In the genomic region with DNA sequence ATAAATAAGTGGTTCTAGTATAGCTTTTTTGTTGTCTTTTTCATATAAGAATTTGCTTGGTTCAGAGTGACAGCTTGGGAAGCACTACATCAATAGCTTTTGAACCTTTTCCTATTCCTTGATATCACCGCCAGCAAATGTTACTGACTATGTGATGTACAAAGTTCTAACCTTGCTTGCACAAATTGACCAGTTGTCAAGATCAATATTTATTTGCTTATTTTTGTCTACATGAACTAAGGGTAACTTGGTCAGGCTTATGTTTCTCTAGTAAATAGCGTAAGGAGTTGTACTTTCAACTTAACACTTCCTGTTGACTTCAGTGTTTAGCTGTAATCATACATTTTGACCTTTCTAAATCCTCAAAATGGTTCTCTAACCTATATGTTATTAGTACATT, we compare ENCODE assay signal across 16 cellular contexts.
DNase-seq lines count a peak whose midpoint lies in the region; ATAC-seq and TF ChIP-seq lines count a peak whose summit lies in the region.
"Had no signal": no experiment of that assay in that cellular context is flagged by ENCODE, and none has a peak within 500 bp of the region (broad histone marks: within the 10 kb centered on the region; RNA-seq: fewer than 3 reads in every experiment).

No MANE protein-coding gene starts in this region.

- no peaks in the 10 kb centered on the region for H3K9me3 Mint-ChIP-seq in activated naive CD4-positive, alpha-beta T cell treated with anti-CD3 and anti-CD28 coated beads for 36 hours
- peaks cover 2% of the 10 kb centered on the region for H3K9me3 Mint-ChIP-seq in glutamatergic neuron (ENCODE audit: unreplicated experiment)
- no peaks in the 10 kb centered on the region for H3K9me3 Mint-ChIP-seq in stimulated activated memory B cell treated with anti-CD40 and anti-IgM and Interleukin-4, amounts not matched to agents 10 μg/mL and 1 μg/mL and 100 μg/mL, for 72 hours

- H3K9ac ChIP-seq in OCI-LY1 (ENCODE audit: low read length): no peak overlapping the region

- no peak for ATAC-seq in stimulated activated memory B cell treated with anti-CD40 and anti-IgM and Interleukin-4, amounts not matched to agents 10 μg/mL and 1 μg/mL and 100 μg/mL, for 72 hours
- ATAC-seq in HG03196 (IDR thresholded peaks at IDR 0.05; ENCODE audit: unreplicated experiment): no peak
- no peak for ATAC-seq in HG03432 (IDR thresholded peaks at IDR 0.05; ENCODE audit: unreplicated experiment)
- ATAC-seq: K562, upper lobe of right lung had no signal

- peaks cover 2% of the 10 kb centered on the region for H3K36me3 Mint-ChIP-seq in activated naive CD4-positive, alpha-beta T cell treated with anti-CD3 and anti-CD28 coated beads for 36 hours (ENCODE audit: low read depth)
- H3K36me3 Mint-ChIP-seq in glutamatergic neuron (ENCODE audit: unreplicated experiment): no peaks in the 10 kb centered on the region
- peaks cover 5% of the 10 kb centered on the region for H3K36me3 Mint-ChIP-seq in stimulated activated memory B cell treated with anti-CD40 and anti-IgM and Interleukin-4, amounts not matched to agents 10 μg/mL and 1 μg/mL and 100 μg/mL, for 72 hours

- H3K4me1 ChIP-seq in OCI-LY1 (ENCODE audit: insufficient read depth, low read length, severe bottlenecking): peaks cover 60% of the 10 kb centered on the region

- no peaks in the 10 kb centered on the region for H3K9me2 ChIP-seq in OCI-LY1 (ENCODE audit: low read depth, low read length)

- peaks cover 56% of the 10 kb centered on the region for H3K4me1 Mint-ChIP-seq in activated naive CD4-positive, alpha-beta T cell treated with anti-CD3 and anti-CD28 coated beads for 36 hours (ENCODE audit: low read depth)
- peaks cover 54% of the 10 kb centered on the region for H3K4me1 Mint-ChIP-seq in glutamatergic neuron (ENCODE audit: low read depth, unreplicated experiment)
- H3K4me1 Mint-ChIP-seq in stimulated activated memory B cell treated with anti-CD40 and anti-IgM and Interleukin-4, amounts not matched to agents 10 μg/mL and 1 μg/mL and 100 μg/mL, for 72 hours: peaks cover 54% of the 10 kb centered on the region

- no peaks in the 10 kb centered on the region for H3F3A ChIP-seq in OCI-LY1 (ENCODE audit: insufficient read depth, low read length)

- peak overlapping the region; percentile 86 for H3K27ac ChIP-seq in OCI-LY1 (ENCODE audit: low read depth, low read length, poor library complexity, severe bottlenecking)
- H3K27ac ChIP-seq: ascending aorta had no signal

- H3K9me3 ChIP-seq in OCI-LY1 (ENCODE audit: low read length): no peaks in the 10 kb centered on the region
- H3K9me3 ChIP-seq: ascending aorta, upper lobe of right lung had no signal

- no peak for DNase-seq in activated naive CD4-positive, alpha-beta T cell treated with anti-CD3 and anti-CD28 coated beads for 36 hours
- DNase-seq in activated naive CD4-positive, alpha-beta T cell treated with Interleukin-2 at 50 U/mL for 16 hours: no peak
- DNase-seq in glutamatergic neuron: no peak
- no peak for DNase-seq in stimulated activated naive CD4-positive, alpha-beta T cell treated with Interleukin-2 at 50 U/mL for 16 hours (lab: John Stamatoyannopoulos, UW)
- DNase-seq: mesendoderm, NCI-H1694 treated with DMSO at 0.1 percent for 48 hours, NCI-H69, posterior cingulate gyrus, T1000, upper lobe of right lung had no signal

- H4K20me1 ChIP-seq in OCI-LY1 (ENCODE audit: insufficient read depth, low read length): no peaks in the 10 kb centered on the region

- no peak overlapping the region for H3K4me3 Mint-ChIP-seq in activated naive CD4-positive, alpha-beta T cell treated with anti-CD3 and anti-CD28 coated beads for 36 hours
- no peak overlapping the region for H3K4me3 Mint-ChIP-seq in glutamatergic neuron (ENCODE audit: unreplicated experiment)
- no peak overlapping the region for H3K4me3 Mint-ChIP-seq in stimulated activated memory B cell treated with anti-CD40 and anti-IgM and Interleukin-4, amounts not matched to agents 10 μg/mL and 1 μg/mL and 100 μg/mL, for 72 hours

- H3K79me2 ChIP-seq in OCI-LY1 (ENCODE audit: insufficient read depth, low read length): no peaks in the 10 kb centered on the region

- H2AFZ ChIP-seq in OCI-LY1 (ENCODE audit: low read length): no peak overlapping the region

- no peaks in the 10 kb centered on the region for H3K27me3 Mint-ChIP-seq in activated naive CD4-positive, alpha-beta T cell treated with anti-CD3 and anti-CD28 coated beads for 36 hours (ENCODE audit: low read depth)
- H3K27me3 Mint-ChIP-seq in glutamatergic neuron (ENCODE audit: unreplicated experiment): peaks cover 2% of the 10 kb centered on the region
- H3K27me3 Mint-ChIP-seq in stimulated activated memory B cell treated with anti-CD40 and anti-IgM and Interleukin-4, amounts not matched to agents 10 μg/mL and 1 μg/mL and 100 μg/mL, for 72 hours: no peaks in the 10 kb centered on the region

- no peak overlapping the region for H3K4me2 ChIP-seq in OCI-LY1 (ENCODE audit: low read length)

- no peak overlapping the region for H3K4me3 ChIP-seq in OCI-LY1 (ENCODE audit: low read depth, low read length, poor library complexity, severe bottlenecking)
- H3K4me3 ChIP-seq: ascending aorta, K562, upper lobe of right lung had no signal

- H3K27me3 ChIP-seq in OCI-LY1 (ENCODE audit: insufficient read depth, low read length): no peaks in the 10 kb centered on the region
- H3K27me3 ChIP-seq: ascending aorta, upper lobe of right lung had no signal

- peak overlapping the region; percentile 82 for H3K27ac Mint-ChIP-seq in activated naive CD4-positive, alpha-beta T cell treated with anti-CD3 and anti-CD28 coated beads for 36 hours
- peak overlapping the region; percentile 83 for H3K27ac Mint-ChIP-seq in glutamatergic neuron (ENCODE audit: unreplicated experiment)
- H3K27ac Mint-ChIP-seq in stimulated activated memory B cell treated with anti-CD40 and anti-IgM and Interleukin-4, amounts not matched to agents 10 μg/mL and 1 μg/mL and 100 μg/mL, for 72 hours: peak overlapping the region; percentile 89

- CTCF ChIA-PET in activated naive CD4-positive, alpha-beta T cell treated with anti-CD3 and anti-CD28 coated beads for 36 hours (lab: Charles Lee): interaction anchor here (1.9 kb wide), 1 partner anchor 433 kb away, joined by 6 read pairs; no protein-coding TSS in a partner anchor

- TF ChIP-seq CTCF in OCI-LY1 (IDR thresholded peaks at IDR 0.05; ENCODE audit: low read length) (no peak), glutamatergic neuron (IDR thresholded peaks at IDR 0.05; ENCODE audit: partially characterized antibody, unreplicated experiment) (no peak)

- intact Hi-C loops in activated naive CD4-positive, alpha-beta T cell treated with anti-CD3 and anti-CD28 coated beads for 36 hours (cut with micrococcal nuclease): loop anchor here (5.0 to 10.0 kb wide), 3 partner anchors 395 to 962 kb away; no protein-coding TSS in a partner anchor

- H3K36me3 ChIP-seq in OCI-LY1 (ENCODE audit: insufficient read depth, low read length): peaks cover 4% of the 10 kb centered on the region; the same call in 1 of the 2 replicates
- H3K36me3 ChIP-seq: ascending aorta, upper lobe of right lung had no signal
